ENCODE assay signal across 22 cellular contexts in genomic region chr2:238700122-238700457, GRCh38.
A peak's percentile ranks its signal among the peaks of the same experiment; 100 is the strongest.
DNase-seq lines count a peak whose midpoint lies in the region; ATAC-seq, FAIRE-seq and TF ChIP-seq lines count a peak whose summit lies in the region.
"Had no signal": no experiment of that assay in that cellular context is flagged by ENCODE, and none has a peak within 500 bp of the region (broad histone marks: within the 10 kb centered on the region; RNA-seq: fewer than 3 reads in every experiment).

No MANE protein-coding gene starts in this region.

- no peak overlapping the region for H3K4me3 Mint-ChIP-seq in endodermal cell
- H3K4me3 Mint-ChIP-seq in T-cell: no peak overlapping the region
- H3K4me3 Mint-ChIP-seq: activated naive CD8-positive, alpha-beta T cell treated with anti-CD3 and anti-CD28 coated beads, Interleukin-2, amount 50 U/mL, for 24 hours; activated T-cell treated with anti-CD3 and anti-CD28 coated beads, Interleukin-2, amount 50 U/mL, for 24 hours; B cell; H9; IgD-negative memory B cell; nephron progenitor cell had no signal

- H3K27me3 ChIP-seq in endodermal cell (ENCODE audit: control insufficient read depth, insufficient read depth, low read length, poor library complexity, severe bottlenecking) (no peaks in the 10 kb centered on the region), thoracic aorta (replicated peaks; ENCODE audit: insufficient read depth) (no peaks in the 10 kb centered on the region)

- H3K9me3 ChIP-seq in endodermal cell (ENCODE audit: control insufficient read depth, low read length) (no peaks in the 10 kb centered on the region), kidney (ENCODE audit: control insufficient read depth in 1 of 2, low read length in 2 of 2) (no peaks in the 10 kb centered on the region), thoracic aorta (no peaks in the 10 kb centered on the region)

- H3K9me3 Mint-ChIP-seq in endodermal cell (no peaks in the 10 kb centered on the region), T-cell (no peaks in the 10 kb centered on the region)
- H3K9me3 Mint-ChIP-seq: activated naive CD8-positive, alpha-beta T cell treated with anti-CD3 and anti-CD28 coated beads, Interleukin-2, amount 50 U/mL, for 24 hours; activated T-cell treated with anti-CD3 and anti-CD28 coated beads, Interleukin-2, amount 50 U/mL, for 24 hours; H9; nephron progenitor cell had no signal

- H3K4me1 ChIP-seq in endodermal cell (ENCODE audit: control insufficient read depth, insufficient read depth, low read length): no peaks in the 10 kb centered on the region
- H3K4me1 ChIP-seq in kidney (ENCODE audit: control insufficient read depth in 1 of 2, insufficient read depth in 1 of 2, low read depth in 1 of 2, low read length in 2 of 2): no peaks in the 10 kb centered on the region
- H3K4me1 ChIP-seq in thoracic aorta (ENCODE audit: control insufficient read depth in 1 of 2, low read depth in 2 of 2): peaks cover 8 to 18% of the 10 kb centered on the region in 2 donors

- CTCF ChIA-PET in T-cell (lab: Charles Lee): no interaction called here

- H3K4me1 Mint-ChIP-seq in endodermal cell (peaks cover 3% of the 10 kb centered on the region), T-cell (no peaks in the 10 kb centered on the region)
- H3K4me1 Mint-ChIP-seq: activated naive CD8-positive, alpha-beta T cell treated with anti-CD3 and anti-CD28 coated beads, Interleukin-2, amount 50 U/mL, for 24 hours; B cell; H9; IgD-negative memory B cell had no signal

- DNase-seq in ELF-1 (ENCODE audit: low read depth, low spot score) (peak; percentile 39), endodermal cell (peak; percentile 28), kidney (peak; percentile 41), thoracic aorta (ENCODE audit: low spot score) (no peak), T-cell (no peak), sciatic nerve (ENCODE audit: low spot score) (no peak)
- no peak for DNase-seq in central memory CD4-positive, alpha-beta T cell
- no peak for DNase-seq in activated naive CD4-positive, alpha-beta T cell treated with Interleukin-2 at 50 U/mL for 16 hours
- DNase-seq: activated CD4-positive, alpha-beta T cell treated with anti-CD3 and anti-CD28 coated beads, Interleukin-2, amount 50 U/mL, for 1 hour; activated naive CD8-positive, alpha-beta T cell treated with anti-CD3 and anti-CD28 coated beads, Interleukin-2, amount 50 U/mL, for 24 hours; activated T-cell treated with anti-CD3 and anti-CD28 coated beads, Interleukin-2, amount 50 U/mL, for 24 hours; cortex of kidney; erythroblast; H9; hypothalamus; NCI-H1092; NCI-H2171; nephron progenitor cell; SHP77 treated with DMSO at 0.1 percent for 48 hours; T1000 had no signal

- H3K27ac Mint-ChIP-seq in endodermal cell (no peak overlapping the region), T-cell (no peak overlapping the region)
- H3K27ac Mint-ChIP-seq: activated naive CD8-positive, alpha-beta T cell treated with anti-CD3 and anti-CD28 coated beads, Interleukin-2, amount 50 U/mL, for 24 hours; activated T-cell treated with anti-CD3 and anti-CD28 coated beads, Interleukin-2, amount 50 U/mL, for 24 hours; B cell; H9; IgD-negative memory B cell; nephron progenitor cell had no signal

- no peak for FAIRE-seq in kidney (lab: Jason Lieb, UNC)

- H3K4me3 ChIP-seq in endodermal cell (ENCODE audit: low read length) (no peak overlapping the region), kidney (ENCODE audit: low read length in 2 of 2) (no peak overlapping the region), thoracic aorta (peak overlapping the region; percentile 38)

- H3K36me3 Mint-ChIP-seq in endodermal cell (ENCODE audit: low read depth) (no peaks in the 10 kb centered on the region), T-cell (no peaks in the 10 kb centered on the region)
- H3K36me3 Mint-ChIP-seq: IgD-negative memory B cell had no signal

- TF ChIP-seq CTCF in endodermal cell (conservative IDR thresholded peaks at IDR 0.05) (no peak), kidney (IDR thresholded peaks at IDR 0.05; ENCODE audit: borderline replicate concordance, extremely low read depth, insufficient read depth) (no peak), thoracic aorta (IDR thresholded peaks at IDR 0.05) (no peak)

- no peak overlapping the region for H3K9ac ChIP-seq in endodermal cell (ENCODE audit: extremely low read depth, low read length, poor library complexity, severe bottlenecking)
- H3K9ac ChIP-seq in kidney (ENCODE audit: low read length in 2 of 2): no peak overlapping the region

- intact Hi-C loops in kidney (cut with DNase I) (no loop called here), sciatic nerve (cut with DNase I) (no loop called here)

- POLR2A ChIA-PET in T-cell (lab: Charles Lee): interaction anchor here in 1 of 2 donors (0.5 kb wide), 1 partner anchor 1502 kb away, joined by 4 read pairs; no protein-coding TSS in a partner anchor

- ATAC-seq in thoracic aorta (ENCODE audit: insufficient number of reproducible peaks, low FRiP score, low read depth): no peak
- no peak for ATAC-seq in T-cell (replicated peaks in 1 of 4)
- no peak for ATAC-seq in sciatic nerve
- ATAC-seq: activated naive CD8-positive, alpha-beta T cell treated with anti-CD3 and anti-CD28 coated beads, Interleukin-2, amount 50 U/mL, for 24 hours had no signal

- WGBS in endodermal cell (ENCODE audit: insufficient coverage in 1 of 2, insufficient read length in 1 of 2), 2 experiments: 84 to 89% methylated on average over 9 to 11 of the region's 11 CpGs

- H3K27ac ChIP-seq in endodermal cell (ENCODE audit: low read depth, low read length): no peak overlapping the region
- no peak overlapping the region for H3K27ac ChIP-seq in kidney (ENCODE audit: low read depth in 2 of 2, low read length in 2 of 2)
- H3K27ac ChIP-seq in thoracic aorta: no peak overlapping the region

- H3K27me3 Mint-ChIP-seq in endodermal cell (ENCODE audit: insufficient read depth): no peaks in the 10 kb centered on the region
- H3K27me3 Mint-ChIP-seq in T-cell: peaks cover 0 to 1% of the 10 kb centered on the region in 2 donors
- H3K27me3 Mint-ChIP-seq: activated naive CD8-positive, alpha-beta T cell treated with anti-CD3 and anti-CD28 coated beads, Interleukin-2, amount 50 U/mL, for 24 hours; activated T-cell treated with anti-CD3 and anti-CD28 coated beads, Interleukin-2, amount 50 U/mL, for 24 hours; B cell; IgD-negative memory B cell had no signal

- H3K36me3 ChIP-seq in endodermal cell (ENCODE audit: control insufficient read depth, insufficient read depth, low read length): no peaks in the 10 kb centered on the region
- no peaks in the 10 kb centered on the region for H3K36me3 ChIP-seq in kidney (ENCODE audit: control insufficient read depth in 1 of 2, insufficient read depth in 2 of 2, low read length in 2 of 2)
- no peaks in the 10 kb centered on the region for H3K36me3 ChIP-seq in thoracic aorta

Comparison
In these comparisons a context has a peak if more than half of its experiments do, and no peak if none do; other contexts are left out.
1. DNase-seq: peak in ELF-1 (single experiment), endodermal cell (single experiment) and kidney (single experiment); none in thoracic aorta (single experiment), T-cell (0 of 34), central memory CD4-positive, alpha-beta T cell (single experiment), sciatic nerve (single experiment) and activated naive CD4-positive, alpha-beta T cell treated with Interleukin-2 at 50 U/mL for 16 hours (single experiment).